12 cellular contexts compared by ENCODE assay signal in the genomic region with DNA sequence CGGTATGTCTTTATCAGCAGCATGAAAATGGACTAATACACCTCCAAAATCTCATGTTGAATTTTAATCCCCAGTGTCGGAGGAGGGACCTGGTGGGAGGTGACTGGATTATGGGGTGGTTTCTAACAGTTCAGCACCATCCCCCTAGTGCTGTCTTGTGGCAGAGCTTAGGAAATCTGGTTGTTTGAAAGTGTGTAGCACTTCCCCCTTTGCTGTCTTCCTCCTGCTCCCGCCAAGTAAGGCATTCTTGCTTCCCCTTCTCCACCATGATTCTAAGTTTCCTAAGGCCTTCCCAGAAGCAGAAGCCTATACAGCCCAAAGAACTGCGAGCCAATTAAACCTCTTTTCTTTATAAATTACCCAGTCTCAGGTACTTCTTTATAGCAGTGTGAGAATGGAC. TPM values are rescaled to one million over a fixed set of nuclear protein-coding genes. Genes with fewer than 3 reads are reported as not detected.
DNase-seq lines count a peak whose midpoint lies in the region; ATAC-seq, FAIRE-seq and TF ChIP-seq lines count a peak whose summit lies in the region.
"Had no signal": no experiment of that assay in that cellular context is flagged by ENCODE, and none has a peak within 500 bp of the region (broad histone marks: within the 10 kb centered on the region; RNA-seq: fewer than 3 reads in every experiment).

No MANE protein-coding gene starts in this region.

- 69 to 73% methylated on average over 4 of the region's 4 CpGs for WGBS in upper lobe of left lung, 2 donors
- 75 to 90% (median 78%) methylated on average over 4 of the region's 4 CpGs for WGBS in small intestine, 3 donors

- no peak for TF ChIP-seq CTCF in right atrium auricular region (IDR thresholded peaks at IDR 0.05)
- no peak for TF ChIP-seq CTCF in fibroblast of pulmonary artery (IDR thresholded peaks at IDR 0.05; ENCODE audit: low read length, missing control alignments)
- TF ChIP-seq CTCF in upper lobe of left lung (IDR thresholded peaks at IDR 0.05): no peak

- H3K27me3 ChIP-seq in right atrium auricular region (no peaks in the 10 kb centered on the region), upper lobe of left lung (no peaks in the 10 kb centered on the region), small intestine (ENCODE audit: control insufficient read depth in 2 of 2, insufficient read depth in 2 of 2, low read length in 2 of 2) (no peaks in the 10 kb centered on the region)
- H3K27me3 ChIP-seq: BE2C had no signal

- H3K4me1 ChIP-seq in right atrium auricular region: peaks cover 0 to 63% of the 10 kb centered on the region in 2 donors
- H3K4me1 ChIP-seq in upper lobe of left lung: peaks cover 29 to 75% (median 47%) of the 10 kb centered on the region in 4 donors
- H3K4me1 ChIP-seq in small intestine (ENCODE audit: control insufficient read depth in 2 of 2, insufficient read depth in 1 of 2, low read depth in 1 of 2, low read length in 1 of 2): peaks cover 0 to 10% of the 10 kb centered on the region in 2 donors
- H3K4me1 ChIP-seq: BE2C had no signal

- H3K9me3 ChIP-seq in right atrium auricular region: no peaks in the 10 kb centered on the region
- H3K9me3 ChIP-seq in upper lobe of left lung: no peaks in the 10 kb centered on the region
- no peaks in the 10 kb centered on the region for H3K9me3 ChIP-seq in small intestine (ENCODE audit: control insufficient read depth, low read depth)
- H3K9me3 ChIP-seq: BE2C had no signal

- ATAC-seq in Right ventricle myocardium superior (ENCODE audit: poor library complexity) (no peak), upper lobe of left lung (ENCODE audit: low FRiP score in 2 of 2) (peak in 1 of 2 donors; percentile 40)

- FAIRE-seq in small intestine (lab: Jason Lieb, UNC): no peak

- no peak for TF ChIP-seq EP300 in upper lobe of left lung (IDR thresholded peaks at IDR 0.05)

- DNase-seq in right atrium auricular region (ENCODE audit: low spot score) (no peak), Right ventricle myocardium superior (no peak), SIG-M5 (lab: John Stamatoyannopoulos, UW) (peak; percentile 3), fibroblast of pulmonary artery (ENCODE audit: low read depth) (no peak), upper lobe of left lung (peak in 1 of 2 donors; percentile 38), retina (no peak), small intestine (no peak), NCI-H1092 (lab: John Stamatoyannopoulos, UW) (no peak)
- DNase-seq: BE2C; effector CD8-positive, alpha-beta T cell had no signal

- peaks cover 8% of the 10 kb centered on the region for H3K36me3 ChIP-seq in right atrium auricular region
- H3K36me3 ChIP-seq in upper lobe of left lung: peaks cover 0 to 21% (median 0%) of the 10 kb centered on the region in 4 donors
- no peaks in the 10 kb centered on the region for H3K36me3 ChIP-seq in small intestine (ENCODE audit: control insufficient read depth in 2 of 2, insufficient read depth in 2 of 2, low read length in 2 of 2)
- H3K36me3 ChIP-seq: BE2C had no signal

- TF ChIP-seq POLR2A in upper lobe of left lung (IDR thresholded peaks at IDR 0.05): no peak

- H3K4me3 ChIP-seq in right atrium auricular region: no peak overlapping the region
- H3K4me3 ChIP-seq in fibroblast of pulmonary artery (replicated peaks; ENCODE audit: low read depth, low read length): peak overlapping the region; percentile 25
- H3K4me3 ChIP-seq in upper lobe of left lung: peak overlapping the region in 1 of 4 donors; percentile 90
- no peak overlapping the region for H3K4me3 ChIP-seq in small intestine (ENCODE audit: low read depth in 1 of 2, low read length in 2 of 2)

- intact Hi-C loops in Right ventricle myocardium superior (cut with DNase I): no loop called here

- H3K27ac ChIP-seq in right atrium auricular region: peak overlapping the region; percentile 30 to 99
- H3K27ac ChIP-seq in upper lobe of left lung: peak overlapping the region; percentile 96 to 98 (median 96)
- H3K27ac ChIP-seq in small intestine (ENCODE audit: low read depth in 1 of 2, low read length in 1 of 2): peak overlapping the region in 1 of 2 donors; percentile 36

RNA-seq across cellular contexts. Expression of a gene that starts 4.0 kb away (rescaled TPM):
- 100 to 1,000 TPM; 414 to 561 TPM for total RNA-seq in right atrium auricular region
- 713 TPM for total RNA-seq in Right ventricle myocardium superior
- total RNA-seq in upper lobe of left lung: 100 to 1,000 TPM in 5 of 6 donors, 10 to 100 TPM in 1; 57.6 to 914 (median 315) TPM
- 100 to 1,000 TPM in 1 of 3 donors, 10 to 100 TPM in 2; 19.2 to 203 (median 30.0) TPM for polyA plus RNA-seq in small intestine

RNA-seq across cellular contexts. Expression of a gene that starts 31.6 kb away (rescaled TPM):
- total RNA-seq in right atrium auricular region: not detected
- total RNA-seq in Right ventricle myocardium superior: not detected
- 1 to 10 TPM in 1 of 6 donors, under 1 TPM in 1, not detected in 4; 0.77 to 1.3 TPM for total RNA-seq in upper lobe of left lung
- polyA plus RNA-seq in small intestine: not detected
- total RNA-seq: activated naive CD4-positive, alpha-beta T cell treated with anti-CD3 and anti-CD28 coated beads for 36 hours; NCI-H460 had no signal

RNA-seq across cellular contexts. Expression of a gene that starts 42.1 kb away (rescaled TPM):
- total RNA-seq in right atrium auricular region (10 to 100 TPM; 30.7 to 47.9 TPM), Right ventricle myocardium superior (45.3 TPM), upper lobe of left lung (10 to 100 TPM in 5 of 6 donors, 1 to 10 TPM in 1; 9.9 to 50.8 (median 26.9) TPM)
- polyA plus RNA-seq in small intestine: 10 to 100 TPM; 19.5 to 23.3 (median 21.3) TPM
